8 cellular contexts compared by ENCODE assay signal in genomic region chr14:77140343-77140936, GRCh38. TPM values are rescaled to one million over a fixed set of nuclear protein-coding genes. Genes with fewer than 3 reads are reported as not detected.
DNase-seq lines count a peak whose midpoint lies in the region; TF ChIP-seq lines count a peak whose summit lies in the region.

No MANE protein-coding gene starts in this region.

- H3K4me1 Mint-ChIP-seq in CD4-positive, alpha-beta memory T cell = peaks cover 11 to 41% (median 16%) of the 10 kb centered on the region in 4 donors
- H3K4me1 Mint-ChIP-seq in nephron = peaks cover 12% of the 10 kb centered on the region

- in situ Hi-C loops in HAP-1 (cut with MboI; ENCODE audit: low sequenced_read_pairs) = loop anchor here (10.0 kb wide), 1 partner anchor 174 kb away; no protein-coding TSS in a partner anchor

- no peaks in the 10 kb centered on the region for H3K9me3 Mint-ChIP-seq in CD4-positive, alpha-beta memory T cell
- no peaks in the 10 kb centered on the region for H3K9me3 Mint-ChIP-seq in nephron

- H3K36me3 Mint-ChIP-seq in CD4-positive, alpha-beta memory T cell = no peaks in the 10 kb centered on the region
- H3K36me3 Mint-ChIP-seq in nephron (ENCODE audit: low read depth) = no peaks in the 10 kb centered on the region

- POLR2A ChIA-PET in CD4-positive, alpha-beta memory T cell (lab: Charles Lee; ENCODE audit: partially characterized antibody) = no interaction called here

- H3K4me1 ChIP-seq in CD4-positive, alpha-beta memory T cell (ENCODE audit: insufficient read depth, low read length) = peaks cover 20% of the 10 kb centered on the region
- H3K4me1 ChIP-seq in HAP-1 = peaks cover 15% of the 10 kb centered on the region

- CTCF ChIA-PET in CD4-positive, alpha-beta memory T cell (lab: Charles Lee; ENCODE audit: partially characterized antibody) = no interaction called here

- H3K36me3 ChIP-seq in CD4-positive, alpha-beta memory T cell (ENCODE audit: insufficient read depth, low read length) = no peaks in the 10 kb centered on the region
- no peaks in the 10 kb centered on the region for H3K36me3 ChIP-seq in HAP-1 (replicated peaks)

- DNase-seq in CD4-positive, alpha-beta memory T cell = no peak
- DNase-seq in HAP-1 (ENCODE audit: low spot score in 2 of 2) = peak in 1 of 2 experiments; percentile 32
- DNase-seq in NCI-H2029 (lab: John Stamatoyannopoulos, UW) = no peak
- DNase-seq in NCI-H2081 (lab: John Stamatoyannopoulos, UW) = no peak
- DNase-seq in mesenteric fat pad (ENCODE audit: low spot score) = no peak
- no peak for DNase-seq in SKM-1 treated with dmso at 0.1 percent for 144 hours (lab: John Stamatoyannopoulos, UW; ENCODE audit: unreplicated experiment)

- H3K27me3 ChIP-seq in CD4-positive, alpha-beta memory T cell (ENCODE audit: insufficient read depth, low read length) = peaks cover 32% of the 10 kb centered on the region
- H3K27me3 ChIP-seq in HAP-1 (ENCODE audit: low read depth) = peaks cover 40% of the 10 kb centered on the region

- no peak overlapping the region for H3K4me3 ChIP-seq in CD4-positive, alpha-beta memory T cell (ENCODE audit: low read length in 2 of 2)
- H3K4me3 ChIP-seq in HAP-1 = peak overlapping the region; percentile 28

- H3K27ac ChIP-seq in CD4-positive, alpha-beta memory T cell (ENCODE audit: low read depth, low read length) = no peak overlapping the region
- peak overlapping the region; percentile 72 for H3K27ac ChIP-seq in angular gyrus (ENCODE audit: low read depth, low read length)

- peak overlapping the region; percentile 22 to 81 (median 60) for H3K4me3 Mint-ChIP-seq in CD4-positive, alpha-beta memory T cell
- peak overlapping the region; percentile 74 to 77 (median 74) for H3K4me3 Mint-ChIP-seq in nephron

- H3K9me3 ChIP-seq in CD4-positive, alpha-beta memory T cell (ENCODE audit: control insufficient read depth in 1 of 2, low read length in 2 of 2) = no peaks in the 10 kb centered on the region
- H3K9me3 ChIP-seq in HAP-1 = no peaks in the 10 kb centered on the region

- no peak for TF ChIP-seq CTCF in nephron (IDR thresholded peaks at IDR 0.05; ENCODE audit: unreplicated experiment in 3 of 3)

- intact Hi-C loops in CD4-positive, alpha-beta memory T cell (cut with micrococcal nuclease) = no loop called here

- H3K27me3 Mint-ChIP-seq in CD4-positive, alpha-beta memory T cell = peaks cover 49 to 57% of the 10 kb centered on the region in 2 donors
- peaks cover 91% of the 10 kb centered on the region for H3K27me3 Mint-ChIP-seq in nephron (ENCODE audit: low read depth)

- no peak overlapping the region for H3K27ac Mint-ChIP-seq in CD4-positive, alpha-beta memory T cell
- no peak overlapping the region for H3K27ac Mint-ChIP-seq in nephron

RNA-seq across cellular contexts. Expression of gene ZDHHC22, which starts 1.2 kb away (rescaled TPM):
- total RNA-seq in CD4-positive, alpha-beta memory T cell = not detected
- polyA plus RNA-seq in CD4-positive, alpha-beta memory T cell = not detected
- not detected for total RNA-seq in mesenteric fat pad

RNA-seq across cellular contexts. Expression of gene TMEM63C, which starts 41.2 kb away (rescaled TPM):
- total RNA-seq in CD4-positive, alpha-beta memory T cell = 1 to 10 TPM in 1 of 2 experiments, under 1 TPM in 1; 0.36 to 1.7 TPM
- polyA plus RNA-seq in CD4-positive, alpha-beta memory T cell = not detected
- total RNA-seq in mesenteric fat pad = 0.51 TPM

RNA-seq across cellular contexts. Expression of gene CIPC, which starts 42.4 kb away (rescaled TPM):
- total RNA-seq in CD4-positive, alpha-beta memory T cell = 10 to 100 TPM; 18.6 to 21.5 TPM
- 1 to 10 TPM; 5.4 to 7.1 TPM for polyA plus RNA-seq in CD4-positive, alpha-beta memory T cell
- total RNA-seq in mesenteric fat pad = 23.1 TPM
